ENCODE assay signal across 1 cellular context in genomic region chr1:64111787-64112186, GRCh38.
TF ChIP-seq lines count a peak whose summit lies in the region.

No MANE protein-coding gene starts in this region.

TF ChIP-seq in IMR-90, 13 proteins besides CTCF, POLR2A, EP300 and RAD21:
- TF ChIP-seq NFE2L2 (IDR thresholded peaks at IDR 0.05; ENCODE audit: low read depth, low read length) (no peak), USF2 (IDR thresholded peaks at IDR 0.05; ENCODE audit: low read depth, low read length) (no peak), RFX5 (IDR thresholded peaks at IDR 0.05; ENCODE audit: low read depth, low read length) (no peak), CEBPB (IDR thresholded peaks at IDR 0.05; ENCODE audit: low read depth, low read length) (no peak), RCOR1 (IDR thresholded peaks at IDR 0.05; ENCODE audit: insufficient replicate concordance, low read length) (no peak), MAFK (IDR thresholded peaks at IDR 0.05; ENCODE audit: low read depth, low read length) (no peak), SMC3 (IDR thresholded peaks at IDR 0.05; ENCODE audit: low read depth, low read length) (no peak)
